ENCODE assay signal across 19 cellular contexts in the genomic region with DNA sequence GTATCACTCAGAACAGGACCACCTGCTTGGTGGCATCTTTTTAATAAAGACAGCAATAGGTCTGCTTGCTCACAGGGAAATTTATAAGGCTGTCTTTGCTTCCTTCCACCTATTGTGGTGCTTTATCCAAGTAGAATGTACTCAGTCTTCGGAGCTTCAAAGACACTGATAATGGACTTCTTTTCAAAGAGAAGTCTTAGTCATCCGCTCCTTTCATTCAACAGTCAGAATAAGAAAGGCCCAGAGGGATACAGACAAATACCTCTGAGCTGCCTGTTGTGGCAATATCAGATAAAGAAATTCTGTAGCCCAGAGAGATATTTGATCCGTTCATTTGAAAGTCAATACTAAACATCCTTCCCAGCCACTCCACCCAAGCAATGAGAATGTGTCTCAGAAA.
A peak's percentile ranks its signal among the peaks of the same experiment; 100 is the strongest.
DNase-seq lines count a peak whose midpoint lies in the region; ATAC-seq and TF ChIP-seq lines count a peak whose summit lies in the region.
"Had no signal": no experiment of that assay in that cellular context is flagged by ENCODE, and none has a peak within 500 bp of the region (broad histone marks: within the 10 kb centered on the region; RNA-seq: fewer than 3 reads in every experiment).

No MANE protein-coding gene starts in this region.

- CTCF ChIA-PET in naive thymus-derived CD4-positive, alpha-beta T cell (lab: Charles Lee), result no interaction called here

- POLR2A ChIA-PET in naive thymus-derived CD4-positive, alpha-beta T cell (lab: Charles Lee), result no interaction called here

- DNase-seq in NCI-H146 (lab: John Stamatoyannopoulos, UW), result peak; percentile 18
- DNase-seq in NCI-H146 treated with DMSO at 0.1 percent for 48 hours (lab: John Stamatoyannopoulos, UW; ENCODE audit: unreplicated experiment), result no peak
- DNase-seq in iPS-NIHi11 (ENCODE audit: low spot score), result peak; percentile 34
- no peak for DNase-seq in type B pancreatic cell (ENCODE audit: extremely low spot score, unreplicated experiment)
- no peak for DNase-seq in naive thymus-derived CD4-positive, alpha-beta T cell
- DNase-seq in stimulated activated naive CD8-positive, alpha-beta T cell treated with anti-CD3 and anti-CD28 coated beads, Interleukin-15, Interleukin-2, amounts not matched to agents 100 U/mL and 50 U/mL, for 24 hours, result no peak
- DNase-seq in anterior cingulate cortex (lab: John Stamatoyannopoulos, UW), result no peak
- DNase-seq: CD8-positive, alpha-beta T cell; DND-41; GF-D8; GOT3; NCI-H1417 treated with DMSO at 0.1 percent for 48 hours; NCI-H2107; NCI-H82; Peyer's patch; SHP77 had no signal

- H3K9me3 Mint-ChIP-seq in type B pancreatic cell, result peaks cover 5% of the 10 kb centered on the region
- H3K9me3 Mint-ChIP-seq in naive thymus-derived CD4-positive, alpha-beta T cell, result peaks cover 0 to 11% (median 0%) of the 10 kb centered on the region in 11 donors
- H3K9me3 Mint-ChIP-seq: IgD-negative memory B cell had no signal

- no peaks in the 10 kb centered on the region for H3K27me3 ChIP-seq in ectodermal cell (ENCODE audit: control insufficient read depth, insufficient read depth, low read length, poor library complexity, severe bottlenecking)
- H3K27me3 ChIP-seq in naive thymus-derived CD4-positive, alpha-beta T cell (ENCODE audit: control insufficient read depth in 2 of 2, insufficient read depth in 2 of 2, low read length in 2 of 2), result no peaks in the 10 kb centered on the region
- H3K27me3 ChIP-seq: Peyer's patch had no signal

- peak overlapping the region; percentile 27 for H3K27ac ChIP-seq in ectodermal cell (ENCODE audit: insufficient read depth, low read depth, low read length, poor library complexity, severe bottlenecking)
- H3K27ac ChIP-seq in naive thymus-derived CD4-positive, alpha-beta T cell (ENCODE audit: low read depth, low read length), result no peak overlapping the region
- H3K27ac ChIP-seq: 22Rv1, Peyer's patch had no signal

- peak overlapping the region; percentile 27 for H3K4me3 Mint-ChIP-seq in type B pancreatic cell
- H3K4me3 Mint-ChIP-seq in naive thymus-derived CD4-positive, alpha-beta T cell, result no peak overlapping the region
- H3K4me3 Mint-ChIP-seq: CD8-positive, alpha-beta T cell; IgD-negative memory B cell had no signal

- peaks cover 3% of the 10 kb centered on the region for H3K36me3 Mint-ChIP-seq in type B pancreatic cell
- peaks cover 0 to 8% (median 0%) of the 10 kb centered on the region in 5 donors for H3K36me3 Mint-ChIP-seq in naive thymus-derived CD4-positive, alpha-beta T cell
- H3K36me3 Mint-ChIP-seq: CD8-positive, alpha-beta T cell had no signal

- TF ChIP-seq CTCF in type B pancreatic cell (conservative IDR thresholded peaks at IDR 0.05), result no peak

- WGBS in ectodermal cell, 2 experiments, result 0 to 3% methylated on average over 3 of the region's 3 CpGs

- ATAC-seq in naive thymus-derived CD4-positive, alpha-beta T cell, result no peak
- ATAC-seq in stimulated activated naive CD8-positive, alpha-beta T cell treated with anti-CD3 and anti-CD28 coated beads, Interleukin-15, Interleukin-2, amounts not matched to agents 100 U/mL and 50 U/mL, for 24 hours, result no peak
- ATAC-seq: CD8-positive, alpha-beta T cell had no signal

- intact Hi-C loops in naive thymus-derived CD4-positive, alpha-beta T cell (cut with micrococcal nuclease), result no loop called here

- H3K9me3 ChIP-seq in ectodermal cell (ENCODE audit: control insufficient read depth, low read length), result no peaks in the 10 kb centered on the region
- no peaks in the 10 kb centered on the region for H3K9me3 ChIP-seq in naive thymus-derived CD4-positive, alpha-beta T cell (ENCODE audit: control insufficient read depth in 2 of 3, low read length in 3 of 3)
- H3K9me3 ChIP-seq: Peyer's patch had no signal

- no peak overlapping the region for H3K27ac Mint-ChIP-seq in type B pancreatic cell
- no peak overlapping the region for H3K27ac Mint-ChIP-seq in naive thymus-derived CD4-positive, alpha-beta T cell
- H3K27ac Mint-ChIP-seq: CD8-positive, alpha-beta T cell; IgD-negative memory B cell had no signal

- H3K4me1 Mint-ChIP-seq in type B pancreatic cell (ENCODE audit: unreplicated experiment), result peaks cover 10% of the 10 kb centered on the region
- H3K4me1 Mint-ChIP-seq in naive thymus-derived CD4-positive, alpha-beta T cell, result no peaks in the 10 kb centered on the region
- H3K4me1 Mint-ChIP-seq: IgD-negative memory B cell had no signal

- H3K36me3 ChIP-seq in ectodermal cell (ENCODE audit: control insufficient read depth, insufficient read depth, low read length), result no peaks in the 10 kb centered on the region
- no peaks in the 10 kb centered on the region for H3K36me3 ChIP-seq in naive thymus-derived CD4-positive, alpha-beta T cell (ENCODE audit: control insufficient read depth in 2 of 3, insufficient read depth in 3 of 3, low read length in 3 of 3)
- H3K36me3 ChIP-seq: Peyer's patch had no signal

- H3K4me1 ChIP-seq in ectodermal cell (ENCODE audit: control insufficient read depth, insufficient read depth, low read length), result peaks cover 14% of the 10 kb centered on the region
- no peaks in the 10 kb centered on the region for H3K4me1 ChIP-seq in naive thymus-derived CD4-positive, alpha-beta T cell (ENCODE audit: control insufficient read depth in 2 of 2, insufficient read depth in 2 of 2, low read length in 2 of 2)
- H3K4me1 ChIP-seq: Peyer's patch had no signal

- no peak overlapping the region for H3K4me3 ChIP-seq in ectodermal cell (ENCODE audit: insufficient read depth, low read depth, low read length)
- H3K4me3 ChIP-seq in naive thymus-derived CD4-positive, alpha-beta T cell (ENCODE audit: low read length), result no peak overlapping the region
- H3K4me3 ChIP-seq: Peyer's patch had no signal

- no peaks in the 10 kb centered on the region for H3K27me3 Mint-ChIP-seq in type B pancreatic cell
- peaks cover 0 to 3% (median 0%) of the 10 kb centered on the region in 5 donors for H3K27me3 Mint-ChIP-seq in naive thymus-derived CD4-positive, alpha-beta T cell
- H3K27me3 Mint-ChIP-seq: IgD-negative memory B cell had no signal

Comparison
In these comparisons a context has a peak if more than half of its experiments do, and no peak if none do; other contexts are left out.
1. DNase-seq: peak in NCI-H146 (single experiment) and iPS-NIHi11 (single experiment); none in NCI-H146 treated with DMSO at 0.1 percent for 48 hours (single experiment), type B pancreatic cell (single experiment), naive thymus-derived CD4-positive, alpha-beta T cell (0 of 9), stimulated activated naive CD8-positive, alpha-beta T cell treated with anti-CD3 and anti-CD28 coated beads, Interleukin-15, Interleukin-2, amounts not matched to agents 100 U/mL and 50 U/mL, for 24 hours (single experiment) and anterior cingulate cortex (0 of 58).